In the genomic region with DNA sequence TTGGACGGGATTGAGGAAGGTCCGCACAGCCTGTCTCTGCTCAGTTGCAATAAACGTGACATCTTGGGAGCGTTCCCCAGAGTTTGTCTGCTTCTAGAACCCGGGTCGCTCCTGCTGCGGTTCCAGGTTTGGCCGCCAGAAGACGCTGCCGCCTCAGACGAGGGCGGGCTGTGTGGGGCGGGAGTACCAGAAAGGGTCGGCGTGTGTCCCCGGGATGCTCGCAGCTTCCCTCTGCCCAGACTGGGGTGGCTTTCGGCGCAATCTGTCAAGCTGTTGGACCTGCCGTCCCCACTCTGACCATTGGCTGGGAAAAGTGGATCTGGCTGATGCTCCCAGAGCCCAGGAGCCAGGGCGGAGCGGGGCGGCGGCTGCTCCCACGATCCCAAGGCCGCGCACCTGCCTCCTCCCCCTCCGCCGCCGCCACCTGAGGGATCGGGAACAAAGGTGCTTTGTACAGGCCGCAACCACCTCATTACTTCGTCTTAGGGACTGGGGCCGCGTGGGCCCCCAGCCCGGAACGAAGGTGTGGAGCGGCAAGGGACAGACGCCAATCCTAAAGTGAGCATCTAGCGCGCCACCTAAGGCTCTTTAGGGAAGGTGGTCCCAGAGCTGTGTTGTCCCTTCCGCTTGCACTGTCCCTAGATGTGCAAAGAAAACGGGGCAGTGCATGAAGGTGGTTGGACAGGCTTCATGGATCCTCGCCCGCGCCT, we compare ENCODE assay signal across 2 cellular contexts.
TF ChIP-seq lines count a peak whose summit lies in the region.

No MANE protein-coding gene starts in this region.

TF ChIP-seq in Ishikawa, 13 proteins besides CTCF, POLR2A, EP300 and RAD21:
- TF ChIP-seq EGR1 (IDR thresholded peaks at IDR 0.05), result no peak
- no peak for TF ChIP-seq TCF12 (IDR thresholded peaks at IDR 0.05; ENCODE audit: low read depth)
TF ChIP-seq in Ishikawa: peak in this region for 0.

TF ChIP-seq in HepG2, 621 proteins besides CTCF, POLR2A, EP300 and RAD21 (continues in another document):
- TF ChIP-seq ZEB1 (IDR thresholded peaks at IDR 0.05; ENCODE audit: insufficient replicate concordance, low read depth) (peak; percentile 8), CAMTA2 (CRISPR knock-in tag; IDR thresholded peaks at IDR 0.05; ENCODE audit: borderline replicate concordance) (no peak; the same call in 1 of the 2 replicates), ZNF121 (CRISPR knock-in tag; IDR thresholded peaks at IDR 0.05) (no peak), ZNF234 (CRISPR knock-in tag; conservative IDR thresholded peaks at IDR 0.05) (no peak), ETV6 (CRISPR knock-in tag; conservative IDR thresholded peaks at IDR 0.05) (no peak), ZBTB7A (CRISPR knock-in tag; IDR thresholded peaks at IDR 0.05) (peak; percentile 46; the same call in 1 of the 2 replicates), ZNF253 (CRISPR knock-in tag; IDR thresholded peaks at IDR 0.05; ENCODE audit: borderline replicate concordance) (no peak), NFKBIZ (CRISPR knock-in tag; IDR thresholded peaks at IDR 0.05) (no peak), XBP1 (CRISPR knock-in tag; IDR thresholded peaks at IDR 0.05) (no peak), ARNT2 (CRISPR knock-in tag; IDR thresholded peaks at IDR 0.05; ENCODE audit: low read depth) (peak; percentile 18; the same call in 1 of the 2 replicates), CBFB (CRISPR knock-in tag; IDR thresholded peaks at IDR 0.05) (peak; percentile 62), JUN (CRISPR knock-in tag; IDR thresholded peaks at IDR 0.05) (no peak), ZBTB1 (CRISPR knock-in tag; IDR thresholded peaks at IDR 0.05; ENCODE audit: borderline replicate concordance) (no peak), KDM5B (CRISPR knock-in tag; IDR thresholded peaks at IDR 0.05; ENCODE audit: borderline replicate concordance) (peak; percentile 34; the same call in 1 of the 2 replicates), ZFP82 (CRISPR knock-in tag; IDR thresholded peaks at IDR 0.05; ENCODE audit: borderline replicate concordance) (no peak), DNMT3B (CRISPR knock-in tag; conservative IDR thresholded peaks at IDR 0.05) (no peak), SRSF4 (IDR thresholded peaks at IDR 0.05; ENCODE audit: low read depth, low read length, poor library complexity, severe bottlenecking) (no peak), KAT2B (IDR thresholded peaks at IDR 0.05; ENCODE audit: borderline replicate concordance, low read depth, low read length) (no peak), ZNF746 (CRISPR knock-in tag; IDR thresholded peaks at IDR 0.05) (no peak), MXI1 (IDR thresholded peaks at IDR 0.05; ENCODE audit: borderline replicate concordance, low read depth, low read length) (no peak), SMYD3 (CRISPR knock-in tag; IDR thresholded peaks at IDR 0.05) (no peak), ZMYM2 (CRISPR knock-in tag; IDR thresholded peaks at IDR 0.05) (no peak), KMT2B (CRISPR knock-in tag; IDR thresholded peaks at IDR 0.05) (no peak), REPIN1 (CRISPR knock-in tag; IDR thresholded peaks at IDR 0.05; ENCODE audit: borderline replicate concordance, low read depth) (no peak), SAP130 (CRISPR knock-in tag; IDR thresholded peaks at IDR 0.05; ENCODE audit: low read depth) (peak; percentile 45; the same call in 1 of the 2 replicates), BORCS8-MEF2B (CRISPR knock-in tag; IDR thresholded peaks at IDR 0.05) (peak; percentile 21; the same call in 1 of the 2 replicates), GABPB1 (CRISPR knock-in tag; IDR thresholded peaks at IDR 0.05) (peak; percentile 30; the same call in 1 of the 2 replicates), SRSF1 (optimal IDR thresholded peaks at IDR 0.05; ENCODE audit: low read depth, low read length) (no peak), POLR2AphosphoS5 (IDR thresholded peaks at IDR 0.05; ENCODE audit: low read depth, low read length) (no peak), ZNF383 (CRISPR knock-in tag; IDR thresholded peaks at IDR 0.05; ENCODE audit: borderline replicate concordance) (0 out of 2 replicates have a peak, but pooled peaks have one; percentile 83), HCFC1 (IDR thresholded peaks at IDR 0.05; ENCODE audit: low read depth, low read length) (no peak), ZNF790 (CRISPR knock-in tag; IDR thresholded peaks at IDR 0.05; ENCODE audit: borderline replicate concordance) (no peak), MTF2 (CRISPR knock-in tag; IDR thresholded peaks at IDR 0.05; ENCODE audit: borderline replicate concordance) (no peak), CREM (IDR thresholded peaks at IDR 0.05) (no peak), CREM (CRISPR knock-in tag; IDR thresholded peaks at IDR 0.05) (no peak)
- TF ChIP-seq, protein P1, sequence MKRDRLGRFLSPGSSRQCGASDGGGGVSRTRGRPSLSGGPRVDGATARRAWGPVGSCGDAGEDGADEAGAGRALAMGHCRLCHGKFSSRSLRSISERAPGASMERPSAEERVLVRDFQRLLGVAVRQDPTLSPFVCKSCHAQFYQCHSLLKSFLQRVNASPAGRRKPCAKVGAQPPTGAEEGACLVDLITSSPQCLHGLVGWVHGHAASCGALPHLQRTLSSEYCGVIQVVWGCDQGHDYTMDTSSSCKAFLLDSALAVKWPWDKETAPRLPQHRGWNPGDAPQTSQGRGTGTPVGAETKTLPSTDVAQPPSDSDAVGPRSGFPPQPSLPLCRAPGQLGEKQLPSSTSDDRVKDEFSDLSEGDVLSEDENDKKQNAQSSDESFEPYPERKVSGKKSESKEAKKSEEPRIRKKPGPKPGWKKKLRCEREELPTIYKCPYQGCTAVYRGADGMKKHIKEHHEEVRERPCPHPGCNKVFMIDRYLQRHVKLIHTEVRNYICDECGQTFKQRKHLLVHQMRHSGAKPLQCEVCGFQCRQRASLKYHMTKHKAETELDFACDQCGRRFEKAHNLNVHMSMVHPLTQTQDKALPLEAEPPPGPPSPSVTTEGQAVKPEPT (CRISPR knock-in tag; IDR thresholded peaks at IDR 0.05; ENCODE audit: low read depth), result peak; percentile 14; the same call in 1 of the 2 replicates
- TF ChIP-seq, protein P2, sequence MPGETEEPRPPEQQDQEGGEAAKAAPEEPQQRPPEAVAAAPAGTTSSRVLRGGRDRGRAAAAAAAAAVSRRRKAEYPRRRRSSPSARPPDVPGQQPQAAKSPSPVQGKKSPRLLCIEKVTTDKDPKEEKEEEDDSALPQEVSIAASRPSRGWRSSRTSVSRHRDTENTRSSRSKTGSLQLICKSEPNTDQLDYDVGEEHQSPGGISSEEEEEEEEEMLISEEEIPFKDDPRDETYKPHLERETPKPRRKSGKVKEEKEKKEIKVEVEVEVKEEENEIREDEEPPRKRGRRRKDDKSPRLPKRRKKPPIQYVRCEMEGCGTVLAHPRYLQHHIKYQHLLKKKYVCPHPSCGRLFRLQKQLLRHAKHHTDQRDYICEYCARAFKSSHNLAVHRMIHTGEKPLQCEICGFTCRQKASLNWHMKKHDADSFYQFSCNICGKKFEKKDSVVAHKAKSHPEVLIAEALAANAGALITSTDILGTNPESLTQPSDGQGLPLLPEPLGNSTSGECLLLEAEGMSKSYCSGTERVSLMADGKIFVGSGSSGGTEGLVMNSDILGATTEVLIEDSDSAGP (CRISPR knock-in tag; IDR thresholded peaks at IDR 0.05; ENCODE audit: borderline replicate concordance), result peak; percentile 69
- TF ChIP-seq, protein P3, sequence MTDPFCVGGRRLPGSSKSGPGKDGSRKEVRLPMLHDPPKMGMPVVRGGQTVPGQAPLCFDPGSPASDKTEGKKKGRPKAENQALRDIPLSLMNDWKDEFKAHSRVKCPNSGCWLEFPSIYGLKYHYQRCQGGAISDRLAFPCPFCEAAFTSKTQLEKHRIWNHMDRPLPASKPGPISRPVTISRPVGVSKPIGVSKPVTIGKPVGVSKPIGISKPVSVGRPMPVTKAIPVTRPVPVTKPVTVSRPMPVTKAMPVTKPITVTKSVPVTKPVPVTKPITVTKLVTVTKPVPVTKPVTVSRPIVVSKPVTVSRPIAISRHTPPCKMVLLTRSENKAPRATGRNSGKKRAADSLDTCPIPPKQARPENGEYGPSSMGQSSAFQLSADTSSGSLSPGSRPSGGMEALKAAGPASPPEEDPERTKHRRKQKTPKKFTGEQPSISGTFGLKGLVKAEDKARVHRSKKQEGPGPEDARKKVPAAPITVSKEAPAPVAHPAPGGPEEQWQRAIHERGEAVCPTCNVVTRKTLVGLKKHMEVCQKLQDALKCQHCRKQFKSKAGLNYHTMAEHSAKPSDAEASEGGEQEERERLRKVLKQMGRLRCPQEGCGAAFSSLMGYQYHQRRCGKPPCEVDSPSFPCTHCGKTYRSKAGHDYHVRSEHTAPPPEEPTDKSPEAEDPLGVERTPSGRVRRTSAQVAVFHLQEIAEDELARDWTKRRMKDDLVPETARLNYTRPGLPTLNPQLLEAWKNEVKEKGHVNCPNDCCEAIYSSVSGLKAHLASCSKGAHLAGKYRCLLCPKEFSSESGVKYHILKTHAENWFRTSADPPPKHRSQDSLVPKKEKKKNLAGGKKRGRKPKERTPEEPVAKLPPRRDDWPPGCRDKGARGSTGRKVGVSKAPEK (CRISPR knock-in tag; IDR thresholded peaks at IDR 0.05; ENCODE audit: borderline replicate concordance), result no peak
- TF ChIP-seq, protein P4, sequence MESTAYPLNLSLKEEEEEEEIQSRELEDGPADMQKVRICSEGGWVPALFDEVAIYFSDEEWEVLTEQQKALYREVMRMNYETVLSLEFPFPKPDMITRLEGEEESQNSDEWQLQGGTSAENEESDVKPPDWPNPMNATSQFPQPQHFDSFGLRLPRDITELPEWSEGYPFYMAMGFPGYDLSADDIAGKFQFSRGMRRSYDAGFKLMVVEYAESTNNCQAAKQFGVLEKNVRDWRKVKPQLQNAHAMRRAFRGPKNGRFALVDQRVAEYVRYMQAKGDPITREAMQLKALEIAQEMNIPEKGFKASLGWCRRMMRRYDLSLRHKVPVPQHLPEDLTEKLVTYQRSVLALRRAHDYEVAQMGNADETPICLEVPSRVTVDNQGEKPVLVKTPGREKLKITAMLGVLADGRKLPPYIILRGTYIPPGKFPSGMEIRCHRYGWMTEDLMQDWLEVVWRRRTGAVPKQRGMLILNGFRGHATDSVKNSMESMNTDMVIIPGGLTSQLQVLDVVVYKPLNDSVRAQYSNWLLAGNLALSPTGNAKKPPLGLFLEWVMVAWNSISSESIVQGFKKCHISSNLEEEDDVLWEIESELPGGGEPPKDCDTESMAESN (CRISPR knock-in tag; conservative IDR thresholded peaks at IDR 0.05), result 0 out of 2 replicates have a peak, but pooled peaks have one; percentile 33
- TF ChIP-seq, protein P5, sequence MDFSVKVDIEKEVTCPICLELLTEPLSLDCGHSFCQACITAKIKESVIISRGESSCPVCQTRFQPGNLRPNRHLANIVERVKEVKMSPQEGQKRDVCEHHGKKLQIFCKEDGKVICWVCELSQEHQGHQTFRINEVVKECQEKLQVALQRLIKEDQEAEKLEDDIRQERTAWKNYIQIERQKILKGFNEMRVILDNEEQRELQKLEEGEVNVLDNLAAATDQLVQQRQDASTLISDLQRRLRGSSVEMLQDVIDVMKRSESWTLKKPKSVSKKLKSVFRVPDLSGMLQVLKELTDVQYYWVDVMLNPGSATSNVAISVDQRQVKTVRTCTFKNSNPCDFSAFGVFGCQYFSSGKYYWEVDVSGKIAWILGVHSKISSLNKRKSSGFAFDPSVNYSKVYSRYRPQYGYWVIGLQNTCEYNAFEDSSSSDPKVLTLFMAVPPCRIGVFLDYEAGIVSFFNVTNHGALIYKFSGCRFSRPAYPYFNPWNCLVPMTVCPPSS (IDR thresholded peaks at IDR 0.05), result no peak
- TF ChIP-seq, protein P6, sequence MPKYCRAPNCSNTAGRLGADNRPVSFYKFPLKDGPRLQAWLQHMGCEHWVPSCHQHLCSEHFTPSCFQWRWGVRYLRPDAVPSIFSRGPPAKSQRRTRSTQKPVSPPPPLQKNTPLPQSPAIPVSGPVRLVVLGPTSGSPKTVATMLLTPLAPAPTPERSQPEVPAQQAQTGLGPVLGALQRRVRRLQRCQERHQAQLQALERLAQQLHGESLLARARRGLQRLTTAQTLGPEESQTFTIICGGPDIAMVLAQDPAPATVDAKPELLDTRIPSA (CRISPR knock-in tag; IDR thresholded peaks at IDR 0.05; ENCODE audit: borderline replicate concordance), result no peak; the same call in 1 of the 2 replicates
- TF ChIP-seq, protein P7, sequence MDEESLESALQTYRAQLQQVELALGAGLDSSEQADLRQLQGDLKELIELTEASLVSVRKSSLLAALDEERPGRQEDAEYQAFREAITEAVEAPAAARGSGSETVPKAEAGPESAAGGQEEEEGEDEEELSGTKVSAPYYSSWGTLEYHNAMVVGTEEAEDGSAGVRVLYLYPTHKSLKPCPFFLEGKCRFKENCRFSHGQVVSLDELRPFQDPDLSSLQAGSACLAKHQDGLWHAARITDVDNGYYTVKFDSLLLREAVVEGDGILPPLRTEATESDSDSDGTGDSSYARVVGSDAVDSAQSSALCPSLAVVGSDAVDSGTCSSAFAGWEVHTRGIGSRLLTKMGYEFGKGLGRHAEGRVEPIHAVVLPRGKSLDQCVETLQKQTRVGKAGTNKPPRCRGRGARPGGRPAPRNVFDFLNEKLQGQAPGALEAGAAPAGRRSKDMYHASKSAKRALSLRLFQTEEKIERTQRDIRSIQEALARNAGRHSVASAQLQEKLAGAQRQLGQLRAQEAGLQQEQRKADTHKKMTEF (CRISPR knock-in tag; IDR thresholded peaks at IDR 0.05), result 0 out of 2 replicates have a peak, but pooled peaks have one; percentile 6
- TF ChIP-seq, protein P8, sequence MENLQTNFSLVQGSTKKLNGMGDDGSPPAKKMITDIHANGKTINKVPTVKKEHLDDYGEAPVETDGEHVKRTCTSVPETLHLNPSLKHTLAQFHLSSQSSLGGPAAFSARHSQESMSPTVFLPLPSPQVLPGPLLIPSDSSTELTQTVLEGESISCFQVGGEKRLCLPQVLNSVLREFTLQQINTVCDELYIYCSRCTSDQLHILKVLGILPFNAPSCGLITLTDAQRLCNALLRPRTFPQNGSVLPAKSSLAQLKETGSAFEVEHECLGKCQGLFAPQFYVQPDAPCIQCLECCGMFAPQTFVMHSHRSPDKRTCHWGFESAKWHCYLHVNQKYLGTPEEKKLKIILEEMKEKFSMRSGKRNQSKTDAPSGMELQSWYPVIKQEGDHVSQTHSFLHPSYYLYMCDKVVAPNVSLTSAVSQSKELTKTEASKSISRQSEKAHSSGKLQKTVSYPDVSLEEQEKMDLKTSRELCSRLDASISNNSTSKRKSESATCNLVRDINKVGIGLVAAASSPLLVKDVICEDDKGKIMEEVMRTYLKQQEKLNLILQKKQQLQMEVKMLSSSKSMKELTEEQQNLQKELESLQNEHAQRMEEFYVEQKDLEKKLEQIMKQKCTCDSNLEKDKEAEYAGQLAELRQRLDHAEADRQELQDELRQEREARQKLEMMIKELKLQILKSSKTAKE (CRISPR knock-in tag; IDR thresholded peaks at IDR 0.05; ENCODE audit: borderline replicate concordance), result no peak
- TF ChIP-seq, protein P9, sequence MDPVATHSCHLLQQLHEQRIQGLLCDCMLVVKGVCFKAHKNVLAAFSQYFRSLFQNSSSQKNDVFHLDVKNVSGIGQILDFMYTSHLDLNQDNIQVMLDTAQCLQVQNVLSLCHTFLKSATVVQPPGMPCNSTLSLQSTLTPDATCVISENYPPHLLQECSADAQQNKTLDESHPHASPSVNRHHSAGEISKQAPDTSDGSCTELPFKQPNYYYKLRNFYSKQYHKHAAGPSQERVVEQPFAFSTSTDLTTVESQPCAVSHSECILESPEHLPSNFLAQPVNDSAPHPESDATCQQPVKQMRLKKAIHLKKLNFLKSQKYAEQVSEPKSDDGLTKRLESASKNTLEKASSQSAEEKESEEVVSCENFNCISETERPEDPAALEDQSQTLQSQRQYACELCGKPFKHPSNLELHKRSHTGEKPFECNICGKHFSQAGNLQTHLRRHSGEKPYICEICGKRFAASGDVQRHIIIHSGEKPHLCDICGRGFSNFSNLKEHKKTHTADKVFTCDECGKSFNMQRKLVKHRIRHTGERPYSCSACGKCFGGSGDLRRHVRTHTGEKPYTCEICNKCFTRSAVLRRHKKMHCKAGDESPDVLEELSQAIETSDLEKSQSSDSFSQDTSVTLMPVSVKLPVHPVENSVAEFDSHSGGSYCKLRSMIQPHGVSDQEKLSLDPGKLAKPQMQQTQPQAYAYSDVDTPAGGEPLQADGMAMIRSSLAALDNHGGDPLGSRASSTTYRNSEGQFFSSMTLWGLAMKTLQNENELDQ (CRISPR knock-in tag; IDR thresholded peaks at IDR 0.05; ENCODE audit: borderline replicate concordance), result no peak
